ENCODE assay signal across 2 cellular contexts in the genomic region with DNA sequence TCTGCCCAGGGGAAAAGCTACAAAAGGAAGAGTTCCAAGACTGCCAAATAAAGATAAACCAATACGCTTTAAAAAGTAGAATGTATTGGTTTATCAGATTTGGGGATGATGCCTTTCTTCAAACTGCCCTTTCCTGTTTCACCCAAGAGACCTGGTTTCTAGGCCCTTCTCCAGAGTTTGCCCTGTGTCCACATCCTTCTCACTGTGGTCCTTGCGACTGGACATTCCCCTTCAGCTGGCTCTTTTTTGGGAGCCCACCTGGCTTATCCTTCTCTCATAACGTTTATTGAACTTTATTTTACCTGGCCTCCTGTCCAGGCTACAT.
TF ChIP-seq lines count a peak whose summit lies in the region.

No MANE protein-coding gene starts in this region.

TF ChIP-seq in SK-N-SH, 30 proteins besides CTCF, POLR2A, EP300 and RAD21 (continued from another document):
- TF ChIP-seq, protein P1, sequence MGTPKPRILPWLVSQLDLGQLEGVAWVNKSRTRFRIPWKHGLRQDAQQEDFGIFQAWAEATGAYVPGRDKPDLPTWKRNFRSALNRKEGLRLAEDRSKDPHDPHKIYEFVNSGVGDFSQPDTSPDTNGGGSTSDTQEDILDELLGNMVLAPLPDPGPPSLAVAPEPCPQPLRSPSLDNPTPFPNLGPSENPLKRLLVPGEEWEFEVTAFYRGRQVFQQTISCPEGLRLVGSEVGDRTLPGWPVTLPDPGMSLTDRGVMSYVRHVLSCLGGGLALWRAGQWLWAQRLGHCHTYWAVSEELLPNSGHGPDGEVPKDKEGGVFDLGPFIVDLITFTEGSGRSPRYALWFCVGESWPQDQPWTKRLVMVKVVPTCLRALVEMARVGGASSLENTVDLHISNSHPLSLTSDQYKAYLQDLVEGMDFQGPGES (IDR thresholded peaks at IDR 0.05; ENCODE audit: low read depth, low read length): no peak
- TF ChIP-seq RXRA (IDR thresholded peaks at IDR 0.05; ENCODE audit: borderline replicate concordance, low read depth) (no peak), SIN3A (IDR thresholded peaks at IDR 0.05; ENCODE audit: borderline replicate concordance, low read depth, low read length) (no peak), NRF1 (IDR thresholded peaks at IDR 0.05; ENCODE audit: low read depth, low read length) (no peak), TEAD4 (IDR thresholded peaks at IDR 0.05; ENCODE audit: borderline replicate concordance, insufficient read depth) (no peak)

TF ChIP-seq in SK-N-SH treated with all-trans-retinoic acid at 6 μM for 48 hours, 23 proteins besides CTCF, POLR2A, EP300 and RAD21 (continued from another document):
- TF ChIP-seq, protein P2, sequence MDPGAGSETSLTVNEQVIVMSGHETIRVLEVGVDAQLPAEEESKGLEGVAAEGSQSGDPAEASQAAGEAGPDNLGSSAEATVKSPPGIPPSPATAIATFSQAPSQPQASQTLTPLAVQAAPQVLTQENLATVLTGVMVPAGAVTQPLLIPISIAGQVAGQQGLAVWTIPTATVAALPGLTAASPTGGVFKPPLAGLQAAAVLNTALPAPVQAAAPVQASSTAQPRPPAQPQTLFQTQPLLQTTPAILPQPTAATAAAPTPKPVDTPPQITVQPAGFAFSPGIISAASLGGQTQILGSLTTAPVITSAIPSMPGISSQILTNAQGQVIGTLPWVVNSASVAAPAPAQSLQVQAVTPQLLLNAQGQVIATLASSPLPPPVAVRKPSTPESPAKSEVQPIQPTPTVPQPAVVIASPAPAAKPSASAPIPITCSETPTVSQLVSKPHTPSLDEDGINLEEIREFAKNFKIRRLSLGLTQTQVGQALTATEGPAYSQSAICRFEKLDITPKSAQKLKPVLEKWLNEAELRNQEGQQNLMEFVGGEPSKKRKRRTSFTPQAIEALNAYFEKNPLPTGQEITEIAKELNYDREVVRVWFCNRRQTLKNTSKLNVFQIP (CRISPR knock-in tag; IDR thresholded peaks at IDR 0.05; ENCODE audit: borderline replicate concordance, low read depth): no peak
- no peak for TF ChIP-seq ZC3H10 (CRISPR knock-in tag; IDR thresholded peaks at IDR 0.05)
